Comparison of ENCODE assay signal across 9 cellular contexts in the genomic region with DNA sequence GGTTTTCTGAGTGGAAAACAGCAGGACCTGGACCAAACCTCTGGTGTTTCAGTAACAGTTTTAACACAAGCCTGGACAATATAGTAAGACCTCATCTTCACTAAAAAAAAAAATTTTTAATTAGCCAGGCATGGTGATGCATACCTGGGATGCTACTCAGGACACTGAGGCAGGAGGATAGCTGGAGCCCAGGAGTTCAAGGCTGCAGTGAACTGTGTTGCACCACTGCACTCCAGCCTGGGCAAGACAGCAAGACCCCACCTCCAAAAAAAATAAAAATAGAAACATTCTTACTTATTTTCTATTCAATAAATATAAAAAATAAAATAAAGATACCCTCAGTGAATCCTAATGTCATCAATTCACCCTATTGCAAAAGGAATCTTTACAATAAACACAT.
"Had no signal": no experiment of that assay in that cellular context is flagged by ENCODE, and none has a peak within 500 bp of the region (broad histone marks: within the 10 kb centered on the region; RNA-seq: fewer than 3 reads in every experiment).

No MANE protein-coding gene starts in this region.

- H3K9me3 ChIP-seq: HAP-1 had no signal

- H3K27ac ChIP-seq: GM23248, HL-60, KMS-11 had no signal

- H3K4me3 ChIP-seq: GM23248, HAP-1 had no signal

- H3K9ac ChIP-seq: GM23248, KMS-11 had no signal

- H3K36me3 ChIP-seq: HAP-1 had no signal

- ATAC-seq: HCT116 had no signal

- H3K4me1 ChIP-seq: HAP-1 had no signal

- H3K4me2 ChIP-seq: KMS-11 had no signal

- H2AFZ ChIP-seq: GM23248 had no signal

- DNase-seq: GM23248, GOT3, H7, IMR-90, KBM-7 had no signal
